Comparison of ENCODE assay signal across 9 cellular contexts in genomic region chr2:164015328-164016123, GRCh38.
A peak's percentile ranks its signal among the peaks of the same experiment; 100 is the strongest.
DNase-seq lines count a peak whose midpoint lies in the region; ATAC-seq and TF ChIP-seq lines count a peak whose summit lies in the region.
"Had no signal": no experiment of that assay in that cellular context is flagged by ENCODE, and none has a peak within 500 bp of the region (broad histone marks: within the 10 kb centered on the region; RNA-seq: fewer than 3 reads in every experiment).

No MANE protein-coding gene starts in this region.

- in situ Hi-C loops in Panc1 (cut with HindIII; ENCODE audit: low pct_unique_long_range_greater_than_20kb, low sequenced_read_pairs) = no loop called here

- peaks cover 3% of the 10 kb centered on the region; the same call in 1 of the 2 replicates for H3K4me1 ChIP-seq in Panc1 (ENCODE audit: control insufficient read depth, insufficient read depth, low read length)

- no peak for DNase-seq in Panc1 (ENCODE audit: low read depth, low spot score)
- peak; percentile 82 for DNase-seq in non-pigmented ciliary epithelial cell (ENCODE audit: low read depth)
- no peak for DNase-seq in MV-4-11 (lab: John Stamatoyannopoulos, UW)
- DNase-seq in NCI-H2196 (lab: John Stamatoyannopoulos, UW; ENCODE audit: unreplicated experiment) = no peak
- DNase-seq in stimulated activated CD4-positive, alpha-beta T cell treated with anti-CD3 and anti-CD28 coated beads, Interleukin-15, amount 100 ng/mL, for 24 hours = no peak
- DNase-seq: activated CD4-positive, alpha-beta T cell treated with anti-CD3 and anti-CD28 coated beads, Interleukin-2, amount 10 ng/mL, durations not matched to agents 7 days and 5 days had no signal

- no peak overlapping the region; the same call in 1 of the 2 replicates for H3K27ac ChIP-seq in Panc1 (ENCODE audit: low read length)

- no peaks in the 10 kb centered on the region for H3K36me3 ChIP-seq in Panc1 (ENCODE audit: control insufficient read depth, insufficient read depth, low read length)

- peak; percentile 77 for ATAC-seq in GM18520 (IDR thresholded peaks at IDR 0.05; ENCODE audit: unreplicated experiment)
- peak; percentile 94 for ATAC-seq in HG02759 (IDR thresholded peaks at IDR 0.05; ENCODE audit: unreplicated experiment)
- ATAC-seq in Panc1 = peak; percentile 56; the same call in 1 of the 2 replicates
- ATAC-seq in esophagus mucosa = no peak

- intact Hi-C loops in Panc1 (cut with micrococcal nuclease; ENCODE audit: unreplicated experiment) = no loop called here

- TF ChIP-seq CTCF in Panc1 (IDR thresholded peaks at IDR 0.05) = no peak

- CTCF ChIA-PET in Panc1 (lab: Charles Lee) = no interaction called here

- no peak overlapping the region for H3K4me3 ChIP-seq in Panc1 (ENCODE audit: low read depth in 2 of 2, low read length in 2 of 2)

- no peaks in the 10 kb centered on the region for H3K27me3 ChIP-seq in Panc1 (ENCODE audit: control insufficient read depth, insufficient read depth, low read length)

- BruUV-seq in Panc1 (replicated peaks; lab: Mats Ljungman, UMichigan) = no TSS peak

- no peaks in the 10 kb centered on the region for H3K9me3 ChIP-seq in Panc1 (ENCODE audit: control insufficient read depth, insufficient read depth, low read depth, low read length)

- POLR2A ChIA-PET in Panc1 (lab: Charles Lee) = no interaction called here
